In genomic region chr4:37546586-37546985, GRCh38 we compare ENCODE assay signal across 9 cellular contexts.
"Had no signal": no experiment of that assay in that cellular context is flagged by ENCODE, and none has a peak within 500 bp of the region (broad histone marks: within the 10 kb centered on the region; RNA-seq: fewer than 3 reads in every experiment).

No MANE protein-coding gene starts in this region.

- H3K4me3 ChIP-seq: GM23248, GM23338, HAP-1 had no signal

- H3K9ac ChIP-seq: GM23248 had no signal

- H2AFZ ChIP-seq: GM23248, GM23338 had no signal

- H3K9me3 ChIP-seq: HAP-1 had no signal

- DNase-seq: GM23248, GOT3, H7, H9, HCEC 1CT, HFFc6 had no signal

- H3K36me3 ChIP-seq: HAP-1 had no signal

- H3K4me2 ChIP-seq: GM23338 had no signal

- H3K4me3 Mint-ChIP-seq: GM23338, H9, HFFc6 had no signal

- H3K27ac ChIP-seq: GM23248 had no signal

- ATAC-seq: GM23338, HCT116 had no signal

- H3K27ac Mint-ChIP-seq: GM23338, HFFc6 had no signal

- H3K4me1 ChIP-seq: HAP-1 had no signal
